1 cellular context compared by ENCODE assay signal in genomic region chr1:43651922-43652321, GRCh38.
TF ChIP-seq lines count a peak whose summit lies in the region.

No MANE protein-coding gene starts in this region.

TF ChIP-seq in GM12878, 131 proteins besides CTCF, POLR2A, EP300 and RAD21 (continued from another document):
- no peak for TF ChIP-seq CEBPZ (IDR thresholded peaks at IDR 0.05; ENCODE audit: low read depth, low read length)
